ENCODE assay signal across 14 cellular contexts in genomic region chr11:17350455-17351170, GRCh38. TPM values are rescaled to one million over a fixed set of nuclear protein-coding genes. Genes with fewer than 3 reads are reported as not detected.
DNase-seq lines count a peak whose midpoint lies in the region; ATAC-seq, FAIRE-seq and TF ChIP-seq lines count a peak whose summit lies in the region.
"Had no signal": no experiment of that assay in that cellular context is flagged by ENCODE, and none has a peak within 500 bp of the region (broad histone marks: within the 10 kb centered on the region; RNA-seq: fewer than 3 reads in every experiment).

No MANE protein-coding gene starts in this region.

- H3K27ac Mint-ChIP-seq in T-helper 1 cell treated with Interleukin-12 subunit alpha and Interleukin-12 subunit beta and Interleukin-4 antibody, amounts not matched to agents 30 μg/mL and 1 μg/mL, for 36 hours: no peak overlapping the region
- H3K27ac Mint-ChIP-seq in neural progenitor cell: no peak overlapping the region

- FAIRE-seq in GM19239 (lab: Jason Lieb, UNC): no peak
- FAIRE-seq: A549, G401.6, H1 had no signal

- H3K4me1 ChIP-seq in neural progenitor cell: peaks cover 20% of the 10 kb centered on the region
- H3K4me1 ChIP-seq: A549 had no signal

- H3K9me3 ChIP-seq in neural progenitor cell (ENCODE audit: low read depth): no peaks in the 10 kb centered on the region
- H3K9me3 ChIP-seq: A549, suprapubic skin had no signal

- peaks cover 8% of the 10 kb centered on the region for H3K36me3 Mint-ChIP-seq in T-helper 1 cell treated with Interleukin-12 subunit alpha and Interleukin-12 subunit beta and Interleukin-4 antibody, amounts not matched to agents 30 μg/mL and 1 μg/mL, for 36 hours (ENCODE audit: low read depth)
- H3K36me3 Mint-ChIP-seq in neural progenitor cell: peaks cover 4% of the 10 kb centered on the region

- H3K27ac ChIP-seq in neural progenitor cell: no peak overlapping the region

- H3K4me3 ChIP-seq in neural progenitor cell: no peak overlapping the region

- H4K20me1 ChIP-seq in neural progenitor cell (ENCODE audit: low read depth): peaks cover 14% of the 10 kb centered on the region

- ATAC-seq in GM18873 (IDR thresholded peaks at IDR 0.05; ENCODE audit: low FRiP score, unreplicated experiment) (no peak), HG03565 (IDR thresholded peaks at IDR 0.05; ENCODE audit: unreplicated experiment) (no peak)

- no peak overlapping the region for H3K9ac ChIP-seq in neural progenitor cell

- peak overlapping the region; percentile 61 for H3K4me3 Mint-ChIP-seq in T-helper 1 cell treated with Interleukin-12 subunit alpha and Interleukin-12 subunit beta and Interleukin-4 antibody, amounts not matched to agents 30 μg/mL and 1 μg/mL, for 36 hours
- H3K4me3 Mint-ChIP-seq in neural progenitor cell: peak overlapping the region; percentile 92

- H3K27me3 Mint-ChIP-seq in T-helper 1 cell treated with Interleukin-12 subunit alpha and Interleukin-12 subunit beta and Interleukin-4 antibody, amounts not matched to agents 30 μg/mL and 1 μg/mL, for 36 hours (ENCODE audit: low read depth): peaks cover 47% of the 10 kb centered on the region
- peaks cover 22% of the 10 kb centered on the region for H3K27me3 Mint-ChIP-seq in neural progenitor cell (ENCODE audit: insufficient read depth, low read depth)

- H3K79me2 ChIP-seq in neural progenitor cell (ENCODE audit: low read depth): no peaks in the 10 kb centered on the region

- DNase-seq in T-helper 1 cell: no peak
- peak; percentile 20 for DNase-seq in NCI-H69 (lab: John Stamatoyannopoulos, UW)
- peak; percentile 27 for DNase-seq in cerebellar cortex (ENCODE audit: low spot score)
- DNase-seq in neural progenitor cell (ENCODE audit: low spot score): no peak
- no peak for DNase-seq in GM19239 (ENCODE audit: insufficient read length, low spot score)
- DNase-seq: NCI-H2029; stimulated activated CD4-positive, alpha-beta T cell treated with anti-CD3 and anti-CD28 coated beads, Interleukin-4, amount 100 ng/mL, for 4 hours had no signal

- peak overlapping the region; percentile 90 for H3K4me2 ChIP-seq in neural progenitor cell

- no peaks in the 10 kb centered on the region for H3K9me3 Mint-ChIP-seq in T-helper 1 cell treated with Interleukin-12 subunit alpha and Interleukin-12 subunit beta and Interleukin-4 antibody, amounts not matched to agents 30 μg/mL and 1 μg/mL, for 36 hours
- H3K9me3 Mint-ChIP-seq in neural progenitor cell: peaks cover 6% of the 10 kb centered on the region

- peaks cover 60% of the 10 kb centered on the region for H3K27me3 ChIP-seq in neural progenitor cell
- H3K27me3 ChIP-seq: suprapubic skin had no signal

- H3F3A ChIP-seq in neural progenitor cell (ENCODE audit: low read depth): peaks cover 33% of the 10 kb centered on the region

- peaks cover 28% of the 10 kb centered on the region for H3K4me1 Mint-ChIP-seq in T-helper 1 cell treated with Interleukin-12 subunit alpha and Interleukin-12 subunit beta and Interleukin-4 antibody, amounts not matched to agents 30 μg/mL and 1 μg/mL, for 36 hours (ENCODE audit: low read depth)
- peaks cover 26% of the 10 kb centered on the region for H3K4me1 Mint-ChIP-seq in neural progenitor cell

- TF ChIP-seq CTCF in neural progenitor cell (IDR thresholded peaks at IDR 0.05): no peak

- H2AFZ ChIP-seq in neural progenitor cell (replicated peaks): no peak overlapping the region

- no peaks in the 10 kb centered on the region for H3K36me3 ChIP-seq in neural progenitor cell
- H3K36me3 ChIP-seq: suprapubic skin had no signal

RNA-seq across cellular contexts. Expression of gene NCR3LG1, which starts 1.0 kb away (rescaled TPM):
- total RNA-seq in neural progenitor cell (ENCODE audit: low replicate concordance): 0.39 and 0.74 TPM in 2 replicates

RNA-seq across cellular contexts. Expression of gene KCNJ11, which starts 37.8 kb away (rescaled TPM):
- total RNA-seq in neural progenitor cell (ENCODE audit: low replicate concordance): 1.9 and 5.0 TPM in 2 replicates

Comparison
In these comparisons a context has a peak if more than half of its experiments do, and no peak if none do; other contexts are left out.
1. DNase-seq: peak in NCI-H69 (single experiment) and cerebellar cortex (single experiment); none in T-helper 1 cell (0 of 5), neural progenitor cell (single experiment) and GM19239 (single experiment).